In genomic region chr11:61793829-61794204, GRCh38 we compare ENCODE assay signal across 9 cellular contexts. TPM values are rescaled to one million over a fixed set of nuclear protein-coding genes. Genes with fewer than 3 reads are reported as not detected.
DNase-seq lines count a peak whose midpoint lies in the region; ATAC-seq, FAIRE-seq and TF ChIP-seq lines count a peak whose summit lies in the region.
"Had no signal": no experiment of that assay in that cellular context is flagged by ENCODE, and none has a peak within 500 bp of the region (broad histone marks: within the 10 kb centered on the region; RNA-seq: fewer than 3 reads in every experiment).

No MANE protein-coding gene starts in this region.

- ATAC-seq in HCT116: no peak
- no peak for ATAC-seq in activated naive CD4-positive, alpha-beta T cell treated with anti-CD3 and anti-CD28 coated beads, Interleukin-2, amount 50 U/mL, for 72 hours

- DNase-seq in AG09309 (ENCODE audit: low read depth) (no peak), HCT116 (ENCODE audit: low read depth, low spot score) (no peak), kidney epithelial cell (ENCODE audit: low read depth) (no peak), superior temporal gyrus (ENCODE audit: extremely low spot score) (no peak), NCI-H2227 treated with DMSO at 0.1 percent for 48 hours (lab: John Stamatoyannopoulos, UW) (no peak), small intestine (no peak), right atrium auricular region (ENCODE audit: low spot score) (no peak)
- DNase-seq in activated naive CD4-positive, alpha-beta T cell treated with anti-CD3 and anti-CD28 coated beads, Interleukin-2, amount 50 U/mL, for 72 hours (ENCODE audit: low spot score in 2 of 2): no peak
- DNase-seq: GOT3 had no signal

- no peaks in the 10 kb centered on the region for H3K9me2 ChIP-seq in HCT116 (ENCODE audit: insufficient read depth)

- peak overlapping the region; percentile 90 for H3K4me2 ChIP-seq in HCT116 (ENCODE audit: low read length)

- POLR2A ChIA-PET in HCT116 (lab: Charles Lee): interaction anchor here (2.8 kb wide), 1 partner anchor 21 kb away, joined by 14 read pairs; no protein-coding TSS in a partner anchor

- H3K4me1 ChIP-seq in HCT116 (ENCODE audit: control insufficient read depth in 1 of 2, insufficient read depth in 2 of 2, low read length in 2 of 2) (peaks cover 4 to 16% of the 10 kb centered on the region in 2 experiments; a peak in 2 of 4 replicates), small intestine (ENCODE audit: control insufficient read depth in 2 of 2, insufficient read depth in 1 of 2, low read depth in 1 of 2, low read length in 1 of 2) (no peaks in the 10 kb centered on the region), right atrium auricular region (peaks cover 0 to 31% of the 10 kb centered on the region in 2 donors)

- TF ChIP-seq CTCF in AG09309 (IDR thresholded peaks at IDR 0.05; ENCODE audit: control insufficient read depth, insufficient read depth, low read depth, low read length, missing control alignments) (no peak), HCT116 (IDR thresholded peaks at IDR 0.05 in 2 of 3, conservative IDR thresholded peaks at IDR 0.05 in 1 of 3; ENCODE audit: borderline replicate concordance in 1 of 3, insufficient read depth in 1 of 3, low read depth in 2 of 3, low read length in 2 of 3) (no peak), kidney epithelial cell (IDR thresholded peaks at IDR 0.05; ENCODE audit: insufficient read depth, low read length, poor library complexity, severe bottlenecking) (no peak), right atrium auricular region (IDR thresholded peaks at IDR 0.05) (no peak)

- no peaks in the 10 kb centered on the region for H3K27me3 ChIP-seq in HCT116 (ENCODE audit: insufficient read depth, low read length)
- no peaks in the 10 kb centered on the region for H3K27me3 ChIP-seq in kidney epithelial cell (ENCODE audit: control insufficient read depth, insufficient read depth, low read length)
- no peaks in the 10 kb centered on the region for H3K27me3 ChIP-seq in small intestine (ENCODE audit: control insufficient read depth in 2 of 2, insufficient read depth in 2 of 2, low read length in 2 of 2)
- no peaks in the 10 kb centered on the region for H3K27me3 ChIP-seq in right atrium auricular region

- peaks cover 48 to 49% of the 10 kb centered on the region in 2 donors for H3K36me3 Mint-ChIP-seq in activated naive CD4-positive, alpha-beta T cell treated with anti-CD3 and anti-CD28 coated beads, Interleukin-2, amount 50 U/mL, for 72 hours

- H3K9me3 ChIP-seq in HCT116 (ENCODE audit: control insufficient read depth in 1 of 2, insufficient read depth in 1 of 2, low read depth in 1 of 2, low read length in 2 of 2) (no peaks in the 10 kb centered on the region), small intestine (ENCODE audit: control insufficient read depth, low read depth) (no peaks in the 10 kb centered on the region), right atrium auricular region (no peaks in the 10 kb centered on the region)

- intact Hi-C loops in HCT116 (cut with micrococcal nuclease): no loop called here

- no peak for TF ChIP-seq RAD21 in HCT116 (IDR thresholded peaks at IDR 0.05; ENCODE audit: low read depth)

- H3K9ac ChIP-seq in HCT116 (ENCODE audit: low read length): peak overlapping the region; percentile 99

- H3K36me3 ChIP-seq in HCT116 (ENCODE audit: control insufficient read depth in 1 of 2, insufficient read depth in 2 of 2, low read length in 2 of 2) (peaks cover 22 to 53% of the 10 kb centered on the region in 2 experiments), kidney epithelial cell (ENCODE audit: control insufficient read depth, insufficient read depth, low read length) (peaks cover 5% of the 10 kb centered on the region), small intestine (ENCODE audit: control insufficient read depth in 2 of 2, insufficient read depth in 2 of 2, low read length in 2 of 2) (peaks cover 0 to 2% of the 10 kb centered on the region in 2 donors), right atrium auricular region (peaks cover 15% of the 10 kb centered on the region)

- no peak for FAIRE-seq in small intestine (lab: Jason Lieb, UNC)

- H3K27ac ChIP-seq in HCT116 (ENCODE audit: low read depth, low read length) (peak overlapping the region; percentile 94; the same call in 1 of the 2 replicates), small intestine (ENCODE audit: low read depth in 1 of 2, low read length in 1 of 2) (no peak overlapping the region), right atrium auricular region (no peak overlapping the region)

- H2AFZ ChIP-seq in HCT116 (ENCODE audit: low read depth, low read length, poor library complexity, severe bottlenecking): no peak overlapping the region

- RAD21 ChIA-PET in HCT116 (lab: Charles Lee; ENCODE audit: low non-redundant PET in 1 of 2, low total read pairs in 2 of 2, uncharacterized antibody in 2 of 2, unreplicated experiment in 2 of 2): no interaction called here

- peak overlapping the region; percentile 98 to 99 for H3K27ac Mint-ChIP-seq in activated naive CD4-positive, alpha-beta T cell treated with anti-CD3 and anti-CD28 coated beads, Interleukin-2, amount 50 U/mL, for 72 hours

- peak overlapping the region; percentile 98 for H3K4me3 ChIP-seq in AG09309 (ENCODE audit: control insufficient read depth, low read depth, low read length)
- H3K4me3 ChIP-seq in HCT116 (replicated peaks in 1 of 2; ENCODE audit: low read depth in 1 of 2, low read length in 2 of 2): peak overlapping the region; percentile 96 to 100
- peak overlapping the region; percentile 63 for H3K4me3 ChIP-seq in kidney epithelial cell (ENCODE audit: low read depth, low read length)
- no peak overlapping the region for H3K4me3 ChIP-seq in small intestine (ENCODE audit: low read depth in 1 of 2, low read length in 2 of 2)
- H3K4me3 ChIP-seq in right atrium auricular region: no peak overlapping the region

- no peaks in the 10 kb centered on the region for H3K9me3 Mint-ChIP-seq in activated naive CD4-positive, alpha-beta T cell treated with anti-CD3 and anti-CD28 coated beads, Interleukin-2, amount 50 U/mL, for 72 hours

- 31 to 56% (median 44%) methylated on average over 3 of the region's 3 CpGs for WGBS in small intestine, 3 donors

- peaks cover 84% of the 10 kb centered on the region for H3K79me2 ChIP-seq in HCT116 (ENCODE audit: insufficient read depth, low read length)

- peaks cover 10% of the 10 kb centered on the region; the same call in 1 of the 2 replicates for H4K20me1 ChIP-seq in HCT116 (ENCODE audit: insufficient read depth)

- TF ChIP-seq POLR2A in HCT116 (IDR thresholded peaks at IDR 0.05; ENCODE audit: borderline replicate concordance, extremely low read depth, insufficient read depth, insufficient read length): no peak

- no TSS peak for BruUV-seq in HCT116 (replicated peaks; lab: Mats Ljungman, UMichigan)

- CTCF ChIA-PET in HCT116 (lab: Charles Lee): no interaction called here

TF ChIP-seq in HCT116, 20 proteins besides CTCF, POLR2A, EP300 and RAD21 (continues in another document):
- TF ChIP-seq ATF3 (IDR thresholded peaks at IDR 0.05) (no peak), TCF7L2 (IDR thresholded peaks at IDR 0.05; ENCODE audit: borderline replicate concordance, extremely low read depth, insufficient read depth, insufficient read length) (no peak), ZFX (IDR thresholded peaks at IDR 0.05) (no peak), FOSL1 (IDR thresholded peaks at IDR 0.05; ENCODE audit: low read depth) (no peak), YY1 (IDR thresholded peaks at IDR 0.05; ENCODE audit: extremely low read depth, insufficient replicate concordance, low read depth, low read length) (no peak), ELF1 (IDR thresholded peaks at IDR 0.05; ENCODE audit: borderline replicate concordance, low read depth) (no peak), EZH2 (IDR thresholded peaks at IDR 0.05) (no peak), CBX3 (IDR thresholded peaks at IDR 0.05; ENCODE audit: low read depth) (no peak), CEBPB (IDR thresholded peaks at IDR 0.05; ENCODE audit: low read depth) (no peak), POLR2AphosphoS5 (IDR thresholded peaks at IDR 0.05; ENCODE audit: low read depth, low read length) (no peak)

RNA-seq across cellular contexts. Expression of gene FEN1, which starts 1.1 kb away (rescaled TPM):
- total RNA-seq in HCT116 (2021; ENCODE audit: unreplicated experiment) (89.5 TPM), kidney epithelial cell (31.3 and 32.9 TPM in 2 replicates), right atrium auricular region (1 to 10 TPM; 3.7 to 4.0 TPM)
- 53.8 and 55.2 TPM in 2 replicates for polyA plus RNA-seq in HCT116 (2012)
- total RNA-seq in activated naive CD4-positive, alpha-beta T cell treated with anti-CD3 and anti-CD28 coated beads, Interleukin-2, amount 50 U/mL, for 72 hours: 100 to 1,000 TPM in 1 of 2 donors, 10 to 100 TPM in 1; 80.5 to 104 TPM
- 10 to 100 TPM in 1 of 3 donors, 1 to 10 TPM in 2; 5.8 to 32.1 (median 7.8) TPM for polyA plus RNA-seq in small intestine

RNA-seq across cellular contexts. Expression of gene TMEM258, which starts 1.4 kb away (rescaled TPM):
- 160 TPM for total RNA-seq in HCT116 (2021; ENCODE audit: unreplicated experiment)
- 403 and 404 TPM in 2 replicates for polyA plus RNA-seq in HCT116 (2012)
- total RNA-seq in activated naive CD4-positive, alpha-beta T cell treated with anti-CD3 and anti-CD28 coated beads, Interleukin-2, amount 50 U/mL, for 72 hours: 100 to 1,000 TPM; 145 to 153 TPM
- 75.8 and 135 TPM in 2 replicates for total RNA-seq in kidney epithelial cell
- 100 to 1,000 TPM; 116 to 211 (median 174) TPM for polyA plus RNA-seq in small intestine
- 10 to 100 TPM; 43.4 to 54.7 TPM for total RNA-seq in right atrium auricular region

RNA-seq across cellular contexts. Expression of gene FADS1, which starts 23.0 kb away (rescaled TPM):
- total RNA-seq in HCT116 (2021; ENCODE audit: unreplicated experiment): 56.6 TPM
- 28.8 and 36.3 TPM in 2 replicates for polyA plus RNA-seq in HCT116 (2012)
- 10 to 100 TPM; 16.1 to 28.9 TPM for total RNA-seq in activated naive CD4-positive, alpha-beta T cell treated with anti-CD3 and anti-CD28 coated beads, Interleukin-2, amount 50 U/mL, for 72 hours
- 94.5 and 96.3 TPM in 2 replicates for total RNA-seq in kidney epithelial cell
- polyA plus RNA-seq in small intestine: 10 to 100 TPM in 1 of 3 donors, under 1 TPM in 2; 0.45 to 15.9 (median 0.81) TPM
- total RNA-seq in right atrium auricular region: 10 to 100 TPM; 21.8 to 28.4 TPM

RNA-seq across cellular contexts. Expression of gene FADS2, which starts 34.3 kb away (rescaled TPM):
- total RNA-seq in HCT116 (2021; ENCODE audit: unreplicated experiment) (17.1 TPM), kidney epithelial cell (222 and 235 TPM in 2 replicates), right atrium auricular region (10 to 100 TPM in 1 of 2 donors, 1 to 10 TPM in 1; 5.1 to 10.2 TPM)
- 17.3 and 18.8 TPM in 2 replicates for polyA plus RNA-seq in HCT116 (2012)
- 10 to 100 TPM; 42.6 to 55.1 TPM for total RNA-seq in activated naive CD4-positive, alpha-beta T cell treated with anti-CD3 and anti-CD28 coated beads, Interleukin-2, amount 50 U/mL, for 72 hours
- polyA plus RNA-seq in small intestine: 100 to 1,000 TPM in 1 of 3 donors, 1 to 10 TPM in 2; 2.4 to 147 (median 3.4) TPM

RNA-seq across cellular contexts. Expression of gene MYRF, which starts 41.4 kb away (rescaled TPM):
- total RNA-seq in HCT116 (2021; ENCODE audit: unreplicated experiment) (52.3 TPM), kidney epithelial cell (13.7 and 16.6 TPM in 2 replicates), right atrium auricular region (10 to 100 TPM in 1 of 2 donors, 1 to 10 TPM in 1; 7.0 to 13.1 TPM)
- 49.0 and 50.1 TPM in 2 replicates for polyA plus RNA-seq in HCT116 (2012)
- total RNA-seq in activated naive CD4-positive, alpha-beta T cell treated with anti-CD3 and anti-CD28 coated beads, Interleukin-2, amount 50 U/mL, for 72 hours: 1 to 10 TPM in 1 of 2 donors, under 1 TPM in 1; 0.93 to 1.6 TPM
- 10 to 100 TPM; 19.9 to 23.0 (median 21.7) TPM for polyA plus RNA-seq in small intestine

Comparison
In these comparisons a context has a peak if more than half of its experiments do, and no peak if none do; other contexts are left out.
1. H3K4me3 ChIP-seq: peak in AG09309 (single experiment), HCT116 (2 of 2) and kidney epithelial cell (single experiment); none in small intestine (0 of 2) and right atrium auricular region (0 of 2).